Comparison of ENCODE assay signal across 9 cellular contexts in the genomic region with DNA sequence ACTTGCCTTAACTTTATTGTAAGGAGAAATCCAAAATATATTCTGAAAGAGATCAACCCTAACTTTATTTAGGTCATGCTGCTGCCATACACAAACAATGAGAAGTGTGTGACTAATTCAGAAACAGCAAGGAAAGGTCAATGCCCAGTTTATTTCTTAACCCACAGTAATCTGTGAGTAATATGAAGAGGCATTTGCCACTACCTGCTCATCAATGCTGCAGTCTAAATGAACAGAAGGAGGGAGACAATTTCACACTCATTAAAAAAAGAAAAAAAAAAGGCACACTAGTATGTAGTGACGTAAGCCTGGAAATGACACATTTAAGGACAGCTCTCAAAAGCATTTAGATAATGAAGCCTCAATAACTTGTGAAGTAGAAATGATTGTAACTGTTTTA.
DNase-seq lines count a peak whose midpoint lies in the region; ATAC-seq lines count a peak whose summit lies in the region.
"Had no signal": no experiment of that assay in that cellular context is flagged by ENCODE, and none has a peak within 500 bp of the region (broad histone marks: within the 10 kb centered on the region; RNA-seq: fewer than 3 reads in every experiment).

No MANE protein-coding gene starts in this region.

- no peak overlapping the region for H3K4me3 Mint-ChIP-seq in activated T-helper 2 cell treated with anti-CD3 and anti-CD28 coated beads, Interferon-gamma antibody, Interleukin-2, Interleukin-4, amounts not matched to agents 10 μg/mL and 5 μg/mL and 100 μg/mL, durations not matched to agents 14 hours and 24 hours and 36 hours (ENCODE audit: low read depth)
- H3K4me3 Mint-ChIP-seq in memory B cell = no peak overlapping the region
- H3K4me3 Mint-ChIP-seq: T-cell had no signal

- H3K9me3 Mint-ChIP-seq in activated T-helper 2 cell treated with anti-CD3 and anti-CD28 coated beads, Interferon-gamma antibody, Interleukin-2, Interleukin-4, amounts not matched to agents 10 μg/mL and 5 μg/mL and 100 μg/mL, durations not matched to agents 14 hours and 24 hours and 36 hours = peaks cover 5% of the 10 kb centered on the region
- no peaks in the 10 kb centered on the region for H3K9me3 Mint-ChIP-seq in memory B cell
- H3K9me3 Mint-ChIP-seq: T-cell had no signal

- peaks cover 47% of the 10 kb centered on the region for H3K36me3 Mint-ChIP-seq in activated T-helper 2 cell treated with anti-CD3 and anti-CD28 coated beads, Interferon-gamma antibody, Interleukin-2, Interleukin-4, amounts not matched to agents 10 μg/mL and 5 μg/mL and 100 μg/mL, durations not matched to agents 14 hours and 24 hours and 36 hours (ENCODE audit: low read depth)
- H3K36me3 Mint-ChIP-seq in memory B cell = peaks cover 3% of the 10 kb centered on the region

- peaks cover 69% of the 10 kb centered on the region for H3K4me1 Mint-ChIP-seq in activated T-helper 2 cell treated with anti-CD3 and anti-CD28 coated beads, Interferon-gamma antibody, Interleukin-2, Interleukin-4, amounts not matched to agents 10 μg/mL and 5 μg/mL and 100 μg/mL, durations not matched to agents 14 hours and 24 hours and 36 hours (ENCODE audit: low read depth)
- H3K4me1 Mint-ChIP-seq in memory B cell = peaks cover 41% of the 10 kb centered on the region

- intact Hi-C loops in activated T-helper 2 cell treated with anti-CD3 and anti-CD28 coated beads, Interferon-gamma antibody, Interleukin-2, Interleukin-4, amounts not matched to agents 10 μg/mL and 5 μg/mL and 100 μg/mL, durations not matched to agents 14 hours and 24 hours and 36 hours (cut with micrococcal nuclease) = loop anchor here (1.0 to 10.0 kb wide), 3 partner anchors 106 to 265 kb away; no protein-coding TSS in a partner anchor

- H3K27me3 Mint-ChIP-seq in activated T-helper 2 cell treated with anti-CD3 and anti-CD28 coated beads, Interferon-gamma antibody, Interleukin-2, Interleukin-4, amounts not matched to agents 10 μg/mL and 5 μg/mL and 100 μg/mL, durations not matched to agents 14 hours and 24 hours and 36 hours (ENCODE audit: low read depth) = no peaks in the 10 kb centered on the region
- H3K27me3 Mint-ChIP-seq in memory B cell = no peaks in the 10 kb centered on the region
- H3K27me3 Mint-ChIP-seq: T-cell had no signal

- no peak for ATAC-seq in memory B cell (ENCODE audit: low read depth)
- no peak for ATAC-seq in HG02938 (IDR thresholded peaks at IDR 0.05; ENCODE audit: unreplicated experiment)
- ATAC-seq: T-cell had no signal

- in situ Hi-C loops in Caki2 (cut with HindIII; ENCODE audit: low pct_unique_long_range_greater_than_20kb, low sequenced_read_pairs) = no loop called here
- in situ Hi-C loops in G401 (cut with HindIII; ENCODE audit: low sequenced_read_pairs) = no loop called here

- peak overlapping the region; percentile 64 for H3K27ac Mint-ChIP-seq in activated T-helper 2 cell treated with anti-CD3 and anti-CD28 coated beads, Interferon-gamma antibody, Interleukin-2, Interleukin-4, amounts not matched to agents 10 μg/mL and 5 μg/mL and 100 μg/mL, durations not matched to agents 14 hours and 24 hours and 36 hours
- H3K27ac Mint-ChIP-seq in memory B cell = peak overlapping the region; percentile 58

- DNase-seq in Caki2 (ENCODE audit: low read depth) (peak; percentile 85), HCEC 1CT (peak; percentile 90), memory B cell (ENCODE audit: low spot score in 2 of 2) (no peak), NCI-H1694 (lab: John Stamatoyannopoulos, UW) (no peak), NK-92 (lab: John Stamatoyannopoulos, UW; ENCODE audit: unreplicated experiment) (no peak), G401 (ENCODE audit: low spot score) (no peak)
- DNase-seq in activated T-helper 2 cell treated with anti-CD3 and anti-CD28 coated beads, Interferon-gamma antibody, Interleukin-2, Interleukin-4, amounts not matched to agents 10 μg/mL and 5 μg/mL and 100 μg/mL, durations not matched to agents 14 hours and 24 hours and 36 hours (ENCODE audit: low spot score) = no peak
- DNase-seq: T-cell had no signal

Comparison
In these comparisons a context has a peak if more than half of its experiments do, and no peak if none do; other contexts are left out.
1. DNase-seq: peak in Caki2 (single experiment) and HCEC 1CT (single experiment); none in activated T-helper 2 cell treated with anti-CD3 and anti-CD28 coated beads, Interferon-gamma antibody, Interleukin-2, Interleukin-4, amounts not matched to agents 10 μg/mL and 5 μg/mL and 100 μg/mL, durations not matched to agents 14 hours and 24 hours and 36 hours (single experiment), memory B cell (0 of 2), NCI-H1694 (single experiment), NK-92 (single experiment) and G401 (single experiment).